In the genomic region with DNA sequence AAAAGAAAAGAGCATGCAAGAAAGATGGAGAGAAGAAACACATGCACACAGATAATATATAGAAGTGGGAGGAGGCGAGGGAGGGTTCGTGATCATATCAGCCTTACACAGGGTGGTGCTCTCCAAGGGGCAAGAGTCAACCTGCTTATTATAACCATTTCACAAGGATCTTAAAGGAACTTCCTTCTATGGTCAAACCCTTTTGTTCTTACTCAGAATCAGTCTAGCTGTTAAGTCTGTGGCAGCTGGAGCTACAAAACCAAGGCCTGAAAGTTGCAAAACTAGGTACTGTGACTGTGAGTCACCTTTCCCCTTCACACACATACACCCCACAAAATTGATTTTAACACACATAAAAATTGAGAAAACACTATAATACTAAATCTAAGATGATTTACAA, we compare ENCODE assay signal across 9 cellular contexts. TPM values are rescaled to one million over a fixed set of nuclear protein-coding genes. Genes with fewer than 3 reads are reported as not detected.
DNase-seq lines count a peak whose midpoint lies in the region; ATAC-seq lines count a peak whose summit lies in the region.
"Had no signal": no experiment of that assay in that cellular context is flagged by ENCODE, and none has a peak within 500 bp of the region (broad histone marks: within the 10 kb centered on the region; RNA-seq: fewer than 3 reads in every experiment).

No MANE protein-coding gene starts in this region.

- intact Hi-C loops in activated CD4-positive, alpha-beta T cell treated with anti-CD3 and anti-CD28 coated beads for 36 hours (cut with DNase I, micrococcal nuclease), result loop anchor here (1.0 to 5.0 kb wide), 8 partner anchors 9 to 399 kb away; a partner anchor contains a TSS

- H3K4me1 Mint-ChIP-seq in activated CD4-positive, alpha-beta T cell treated with anti-CD3 and anti-CD28 coated beads for 36 hours, result peaks cover 42% of the 10 kb centered on the region

- H3K27ac Mint-ChIP-seq in activated CD4-positive, alpha-beta T cell treated with anti-CD3 and anti-CD28 coated beads for 36 hours, result peak overlapping the region; percentile 44

- H3K36me3 Mint-ChIP-seq in activated CD4-positive, alpha-beta T cell treated with anti-CD3 and anti-CD28 coated beads for 36 hours (ENCODE audit: low read depth), result no peaks in the 10 kb centered on the region

- peak; percentile 65 for DNase-seq in activated CD4-positive, alpha-beta T cell treated with anti-CD3 and anti-CD28 coated beads for 36 hours
- DNase-seq in activated CD4-positive, alpha-beta T cell treated with anti-CD3 and anti-CD28 coated beads, Interleukin-2, amount 50 U/mL, for 1 hour, result no peak
- DNase-seq in RKO (ENCODE audit: low spot score) (peak; percentile 18), NCI-H82 treated with DMSO at 0.1 percent for 48 hours (lab: John Stamatoyannopoulos, UW; ENCODE audit: unreplicated experiment) (no peak), NCI-H446 treated with DMSO at 0.1 percent for 48 hours (lab: John Stamatoyannopoulos, UW) (no peak), H7 (no peak)

- ATAC-seq in activated CD4-positive, alpha-beta T cell treated with anti-CD3 and anti-CD28 coated beads for 36 hours, result peak; percentile 87
- ATAC-seq in HG02885 (IDR thresholded peaks at IDR 0.05; ENCODE audit: poor library complexity, unreplicated experiment), result peak; percentile 95
- peak; percentile 92 for ATAC-seq in esophagus mucosa

- POLR2A ChIA-PET in activated CD4-positive, alpha-beta T cell treated with anti-CD3 and anti-CD28 coated beads for 36 hours (lab: Charles Lee), result interaction anchor here (0.6 to 1.0 kb wide), 2 partner anchors 10 to 14 kb away, joined by 3 to 6 read pairs; no protein-coding TSS in a partner anchor

- H3K36me3 ChIP-seq in H7 (replicated peaks; ENCODE audit: control insufficient read depth, insufficient read depth, low read length), result no peaks in the 10 kb centered on the region

- CTCF ChIA-PET in activated CD4-positive, alpha-beta T cell treated with anti-CD3 and anti-CD28 coated beads for 36 hours (lab: Charles Lee), result interaction anchor here (1.3 to 3.0 kb wide), 5 partner anchors 9 to 197 kb away, joined by 3 to 24 read pairs (median 6); a partner anchor contains a TSS

- H3K4me3 Mint-ChIP-seq in activated CD4-positive, alpha-beta T cell treated with anti-CD3 and anti-CD28 coated beads for 36 hours, result no peak overlapping the region

- H3K27me3 Mint-ChIP-seq in activated CD4-positive, alpha-beta T cell treated with anti-CD3 and anti-CD28 coated beads for 36 hours, result no peaks in the 10 kb centered on the region

- no peaks in the 10 kb centered on the region for H3K27me3 ChIP-seq in H7 (ENCODE audit: control insufficient read depth, insufficient read depth, low read length)

- no peak overlapping the region for H3K4me3 ChIP-seq in H7 (ENCODE audit: insufficient read depth, low read depth, low read length)

- H3K9me3 Mint-ChIP-seq in activated CD4-positive, alpha-beta T cell treated with anti-CD3 and anti-CD28 coated beads for 36 hours (ENCODE audit: low read depth), result no peaks in the 10 kb centered on the region

RNA-seq across cellular contexts. Expression of a gene that starts 18.5 kb away (rescaled TPM):
- total RNA-seq in activated CD4-positive, alpha-beta T cell treated with anti-CD3 and anti-CD28 coated beads for 36 hours, result 10 to 100 TPM; 13.3 to 13.9 TPM
- total RNA-seq in esophagus mucosa, result 38.1 TPM
- 12.9 and 18.8 TPM in 2 replicates for total RNA-seq in H7 (2014; rRNA removed; shearing (Covaris generic))

RNA-seq across cellular contexts. Expression of a gene that starts 39.2 kb away (rescaled TPM):
- total RNA-seq in activated CD4-positive, alpha-beta T cell treated with anti-CD3 and anti-CD28 coated beads for 36 hours, result not detected
- not detected for total RNA-seq in esophagus mucosa
- total RNA-seq in H7 (2014; rRNA removed; shearing (Covaris generic)), result not detected in 2 replicates
- total RNA-seq: pulmonary artery endothelial cell had no signal

Comparison
In these comparisons a context has a peak if more than half of its experiments do, and no peak if none do; other contexts are left out.
1. DNase-seq: peak in activated CD4-positive, alpha-beta T cell treated with anti-CD3 and anti-CD28 coated beads for 36 hours (single experiment) and RKO (single experiment); none in activated CD4-positive, alpha-beta T cell treated with anti-CD3 and anti-CD28 coated beads, Interleukin-2, amount 50 U/mL, for 1 hour (single experiment), NCI-H82 treated with DMSO at 0.1 percent for 48 hours (single experiment), NCI-H446 treated with DMSO at 0.1 percent for 48 hours (single experiment) and H7 (single experiment).
2. Peak in every context shown above with its lines, with median percentiles within 50 percentile points of each other: ATAC-seq.